Comparison of ENCODE assay signal across 14 cellular contexts in genomic region chr6:44514576-44515193, GRCh38.
"Had no signal": no experiment of that assay in that cellular context is flagged by ENCODE, and none has a peak within 500 bp of the region (broad histone marks: within the 10 kb centered on the region; RNA-seq: fewer than 3 reads in every experiment).

No MANE protein-coding gene starts in this region.

- H3K36me3 ChIP-seq: heart left ventricle, uterus had no signal

- DNase-seq: cortex of kidney; dorsolateral prefrontal cortex; effector CD8-positive, alpha-beta T cell; heart left ventricle; hippocampal formation; kidney glomerular epithelial cell; midbrain; psoas muscle; retina; stimulated activated CD4-positive, alpha-beta T cell treated with anti-CD3 and anti-CD28 coated beads, Interleukin-2, amount 100 ng/mL, for 48 hours; stimulated activated naive CD4-positive, alpha-beta T cell treated with Interleukin-2 at 50 U/mL for 16 hours; trophoblast cell; uterus had no signal

- H3K4me1 ChIP-seq: psoas muscle, uterus had no signal

- H3K9me3 ChIP-seq: uterus had no signal

- ATAC-seq: psoas muscle had no signal

- H3K27ac ChIP-seq: dorsolateral prefrontal cortex, heart left ventricle, psoas muscle, uterus had no signal

- H3K4me2 ChIP-seq: smooth muscle cell had no signal

- H3K27me3 ChIP-seq: dorsolateral prefrontal cortex, heart left ventricle, uterus had no signal

- H3K4me3 ChIP-seq: dorsolateral prefrontal cortex, heart left ventricle, psoas muscle, smooth muscle cell, uterus had no signal
